ENCODE assay signal across 17 cellular contexts in the genomic region with DNA sequence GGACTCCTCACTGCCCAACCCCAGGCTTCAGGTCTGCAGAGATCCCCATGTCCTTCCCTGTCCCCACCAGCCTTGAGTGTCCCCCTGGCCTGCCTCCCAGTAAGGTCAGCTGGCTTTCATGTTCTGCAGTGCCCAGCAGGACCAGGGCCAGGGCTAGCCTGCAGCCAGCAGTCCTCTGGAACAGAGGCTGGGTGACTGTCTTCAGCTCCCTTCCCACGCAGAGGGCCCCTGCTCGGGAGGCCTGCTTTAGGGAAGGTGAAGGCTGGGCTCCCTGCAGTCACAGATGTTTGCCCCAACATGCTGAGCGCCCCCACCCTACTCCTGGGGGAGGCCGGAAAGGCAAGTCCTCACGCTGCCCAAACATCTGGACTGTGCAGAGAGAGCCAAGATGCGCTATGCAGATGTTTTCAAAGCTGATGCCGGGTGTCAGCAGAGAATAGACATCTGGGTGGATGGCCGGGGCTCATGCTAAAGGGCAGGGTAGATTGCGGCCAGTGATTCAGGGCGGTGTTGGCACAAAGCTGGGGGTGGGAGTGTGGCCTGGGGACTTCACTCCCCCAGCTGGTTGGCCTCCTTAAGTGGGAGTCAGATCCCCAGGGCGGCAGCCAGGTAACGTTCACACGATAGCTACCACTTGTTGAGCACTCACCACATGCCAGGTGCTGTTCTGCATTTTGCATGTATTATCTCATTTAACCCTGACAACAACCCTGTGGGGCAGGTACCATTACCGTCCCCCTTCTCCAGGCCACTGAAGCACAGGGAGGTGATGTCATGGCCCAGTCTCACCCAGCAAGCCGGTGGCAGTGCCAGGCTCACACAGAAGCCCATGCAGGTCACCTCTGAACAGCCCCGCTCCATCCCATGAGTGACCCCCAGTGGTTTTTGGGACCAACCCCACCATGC.
DNase-seq lines count a peak whose midpoint lies in the region; ATAC-seq and TF ChIP-seq lines count a peak whose summit lies in the region.
"Had no signal": no experiment of that assay in that cellular context is flagged by ENCODE, and none has a peak within 500 bp of the region (broad histone marks: within the 10 kb centered on the region; RNA-seq: fewer than 3 reads in every experiment).

No MANE protein-coding gene starts in this region.

- no peaks in the 10 kb centered on the region for H3K79me2 ChIP-seq in GM23248 (ENCODE audit: insufficient read depth)

- in situ Hi-C loops in GM23248 (cut with MboI) = no loop called here

- H3F3A ChIP-seq in GM23248 (ENCODE audit: insufficient read depth) = peaks cover 15% of the 10 kb centered on the region

- H3K36me3 ChIP-seq in GM23248 (ENCODE audit: low read depth) (no peaks in the 10 kb centered on the region), left ventricle myocardium inferior (no peaks in the 10 kb centered on the region), psoas muscle (ENCODE audit: insufficient read depth in 1 of 2, low read depth in 1 of 2) (no peaks in the 10 kb centered on the region)
- H3K36me3 ChIP-seq: BLaER1, prostate gland had no signal

- H3K4me1 Mint-ChIP-seq in chondrocyte (ENCODE audit: low read depth) = peaks cover 76% of the 10 kb centered on the region

- no peak overlapping the region for H3K4me2 ChIP-seq in GM23248 (ENCODE audit: unreplicated experiment)

- intact Hi-C loops in left ventricle myocardium inferior (cut with micrococcal nuclease) (no loop called here), psoas muscle (cut with DNase I) (loop anchor here in 1 of 2 donors (5.0 kb wide), 1 partner anchor 72 kb away; the partner anchor contains the start of gene COL13A1)

- WGBS in GM23248 (ENCODE audit: low coverage in 1 of 2, low lambda C conversion rate in 2 of 2, missing lambda C conversion rate in 2 of 2), 2 experiments = 31 to 38% methylated on average over 16 of the region's 16 CpGs
- WGBS in psoas muscle, 3 donors = 32 to 45% (median 40%) methylated on average over 16 of the region's 16 CpGs

- no peaks in the 10 kb centered on the region for H3K9me3 Mint-ChIP-seq in chondrocyte (ENCODE audit: low read depth)

- no peak overlapping the region for H3K4me3 Mint-ChIP-seq in chondrocyte (ENCODE audit: unreplicated experiment)
- H3K4me3 Mint-ChIP-seq: T-helper 17 cell had no signal

- TF ChIP-seq CTCF in chondrocyte (IDR thresholded peaks at IDR 0.05) (no peak), left ventricle myocardium inferior (IDR thresholded peaks at IDR 0.05; ENCODE audit: borderline replicate concordance) (no peak), psoas muscle (IDR thresholded peaks at IDR 0.05) (no peak)

- H3K4me1 ChIP-seq in GM23248 (ENCODE audit: insufficient read depth) (peaks cover 38% of the 10 kb centered on the region), left ventricle myocardium inferior (peaks cover 73% of the 10 kb centered on the region), psoas muscle (peaks cover 71% of the 10 kb centered on the region)
- H3K4me1 ChIP-seq: body of pancreas had no signal

- H3K4me3 ChIP-seq in GM23248 (no peak overlapping the region), left ventricle myocardium inferior (no peak overlapping the region), psoas muscle (no peak overlapping the region)
- H3K4me3 ChIP-seq: BLaER1, body of pancreas, prostate gland had no signal

- no peaks in the 10 kb centered on the region for H3K27me3 Mint-ChIP-seq in chondrocyte (ENCODE audit: low read depth)

- no peaks in the 10 kb centered on the region for H3K36me3 Mint-ChIP-seq in chondrocyte (ENCODE audit: low read depth)

- H3K27ac ChIP-seq in GM23248 (no peak overlapping the region), left ventricle myocardium inferior (replicated peaks) (peak overlapping the region; percentile 92), psoas muscle (peak overlapping the region; percentile 76)
- H3K27ac ChIP-seq: body of pancreas, epithelial cell of prostate had no signal

- peak; percentile 79 for DNase-seq in GM23248
- DNase-seq in chondrocyte (ENCODE audit: low spot score) = peak; percentile 85
- peak; percentile 80 for DNase-seq in left ventricle myocardium inferior
- peak; percentile 44 to 74 for DNase-seq in psoas muscle
- no peak for DNase-seq in NCI-H187 (lab: John Stamatoyannopoulos, UW)
- DNase-seq in cerebellum (ENCODE audit: low spot score) = no peak
- DNase-seq in D341Med (ENCODE audit: low spot score) = no peak
- DNase-seq in hippocampal formation (lab: John Stamatoyannopoulos, UW) = no peak
- DNase-seq: activated CD4-positive, alpha-beta T cell treated with anti-CD3 and anti-CD28 coated beads for 48 hours; body of pancreas; NCI-H1105 treated with DMSO at 0.1 percent for 48 hours; NCI-H510A; stimulated activated CD4-positive, alpha-beta T cell treated with anti-CD3 and anti-CD28 coated beads, Interleukin-2, amount 100 ng/mL, for 24 hours; T-helper 17 cell had no signal

- no peak overlapping the region for H3K9ac ChIP-seq in GM23248

- H4K20me1 ChIP-seq in GM23248 (ENCODE audit: insufficient read depth) = no peaks in the 10 kb centered on the region
- H4K20me1 ChIP-seq: BLaER1 had no signal

- H2AFZ ChIP-seq in GM23248 = no peak overlapping the region

- H3K27ac Mint-ChIP-seq in chondrocyte (ENCODE audit: unreplicated experiment) = peak overlapping the region; percentile 98
- H3K27ac Mint-ChIP-seq: T-helper 17 cell had no signal

- H3K9me3 ChIP-seq in GM23248 (ENCODE audit: low read depth) (no peaks in the 10 kb centered on the region), left ventricle myocardium inferior (replicated peaks) (no peaks in the 10 kb centered on the region), psoas muscle (no peaks in the 10 kb centered on the region)
- H3K9me3 ChIP-seq: BLaER1, body of pancreas, prostate gland had no signal

- no peaks in the 10 kb centered on the region for H3K9me2 ChIP-seq in GM23248 (ENCODE audit: insufficient read depth)

- H3K27me3 ChIP-seq in GM23248 (replicated peaks; ENCODE audit: insufficient read depth) (0 out of 2 replicates have a peak, but pooled peaks cover 5% of the 10 kb centered on the region), left ventricle myocardium inferior (ENCODE audit: low read depth) (no peaks in the 10 kb centered on the region), psoas muscle (ENCODE audit: insufficient read depth in 3 of 3, low read length in 2 of 3) (no peaks in the 10 kb centered on the region)
- H3K27me3 ChIP-seq: BLaER1, body of pancreas had no signal

- ATAC-seq in psoas muscle = peak; percentile 30 to 61 (median 48)
- ATAC-seq: body of pancreas, T-helper 17 cell had no signal

Comparison
In these comparisons a context has a peak if more than half of its experiments do, and no peak if none do; other contexts are left out.
1. DNase-seq: peak in GM23248 (single experiment), chondrocyte (single experiment), left ventricle myocardium inferior (single experiment) and psoas muscle (2 of 2); none in NCI-H187 (0 of 2), cerebellum (single experiment), D341Med (single experiment) and hippocampal formation (0 of 2).